Comparison of ENCODE assay signal across 12 cellular contexts in the genomic region with DNA sequence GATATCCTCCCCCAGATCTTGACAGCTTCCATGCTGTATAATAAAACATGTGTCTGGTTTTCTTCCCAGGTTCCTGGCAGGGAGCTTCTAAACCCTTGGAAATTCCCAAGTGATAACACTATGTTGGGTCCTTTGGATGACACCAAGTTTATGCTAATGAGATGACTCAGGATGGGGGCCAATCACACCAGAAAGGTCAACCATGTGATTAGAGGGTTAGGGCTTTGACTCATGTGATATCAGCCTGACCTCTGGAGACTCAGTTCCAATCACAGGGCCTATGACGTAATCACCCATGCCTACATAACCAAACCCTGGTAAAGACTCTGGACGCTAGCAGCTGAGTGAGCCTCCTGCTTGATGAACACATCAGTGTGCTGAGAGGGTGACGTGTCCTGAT.
DNase-seq lines count a peak whose midpoint lies in the region; ATAC-seq and TF ChIP-seq lines count a peak whose summit lies in the region.
"Had no signal": no experiment of that assay in that cellular context is flagged by ENCODE, and none has a peak within 500 bp of the region (broad histone marks: within the 10 kb centered on the region; RNA-seq: fewer than 3 reads in every experiment).

No MANE protein-coding gene starts in this region.

- TF ChIP-seq CTCF in astrocyte of the spinal cord (IDR thresholded peaks at IDR 0.05; ENCODE audit: low read depth, low read length), result no peak
- TF ChIP-seq CTCF in thoracic aorta (IDR thresholded peaks at IDR 0.05), result no peak

- H3K36me3 ChIP-seq in thoracic aorta, result no peaks in the 10 kb centered on the region

- H3K27ac ChIP-seq in thoracic aorta, result no peak overlapping the region

- no peaks in the 10 kb centered on the region for H3K27me3 ChIP-seq in thoracic aorta (replicated peaks; ENCODE audit: insufficient read depth)

- no peaks in the 10 kb centered on the region for H3K4me1 ChIP-seq in thoracic aorta (ENCODE audit: control insufficient read depth in 1 of 2, low read depth in 2 of 2)

- ATAC-seq in thoracic aorta (ENCODE audit: insufficient number of reproducible peaks, low FRiP score, low read depth) (no peak), HG03159 (IDR thresholded peaks at IDR 0.05; ENCODE audit: unreplicated experiment) (no peak), GM21723 (IDR thresholded peaks at IDR 0.05; ENCODE audit: unreplicated experiment) (no peak)

- no peaks in the 10 kb centered on the region for H3K9me3 ChIP-seq in thoracic aorta

- in situ Hi-C loops in astrocyte of the spinal cord (cut with HindIII; ENCODE audit: low sequenced_read_pairs), result no loop called here

- H3K4me3 ChIP-seq in astrocyte of the spinal cord (ENCODE audit: low read depth, low read length) (no peak overlapping the region), thoracic aorta (no peak overlapping the region)

- DNase-seq in HS-27A (ENCODE audit: low read depth) (peak; percentile 5), astrocyte of the spinal cord (ENCODE audit: low read depth, low spot score) (peak; percentile 66), iPS-NIHi7 (ENCODE audit: extremely low spot score) (peak; percentile 29), thoracic aorta (ENCODE audit: low spot score) (peak; percentile 3), hippocampal formation (lab: John Stamatoyannopoulos, UW) (no peak), NCI-H2171 (lab: John Stamatoyannopoulos, UW) (no peak)
- DNase-seq: activated T-cell treated with anti-CD3 and anti-CD28 coated beads, Interleukin-2, amount 50 U/mL, for 1 hour; effector CD8-positive, alpha-beta T cell; NCI-H1694; stimulated activated CD4-positive, alpha-beta T cell treated with anti-CD3 and anti-CD28 coated beads, Interleukin-4, amount 100 ng/mL, for 1 hour had no signal

Comparison
In these comparisons a context has a peak if more than half of its experiments do, and no peak if none do; other contexts are left out.
1. DNase-seq: peak in HS-27A (single experiment), astrocyte of the spinal cord (single experiment), iPS-NIHi7 (single experiment) and thoracic aorta (single experiment); none in hippocampal formation (0 of 2) and NCI-H2171 (single experiment).